In the genomic region with DNA sequence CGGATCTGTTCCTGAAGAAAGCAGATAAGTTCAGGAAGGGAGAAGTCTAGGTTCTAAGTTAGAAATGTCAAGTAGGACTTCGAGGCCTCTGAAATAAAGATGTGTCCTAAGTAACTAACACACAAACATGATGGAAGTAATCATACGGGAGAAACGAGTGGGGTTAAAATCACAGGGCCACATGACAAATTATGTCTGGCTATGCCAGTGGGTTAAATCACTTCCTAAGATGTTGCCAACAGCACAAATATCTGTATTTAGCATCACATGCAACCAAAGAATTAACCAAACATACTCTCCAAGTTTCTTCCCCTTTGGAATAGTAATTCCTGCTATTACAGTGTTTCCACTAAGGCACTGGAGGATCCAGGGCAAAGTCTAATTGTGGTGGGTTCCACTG, we compare ENCODE assay signal across 14 cellular contexts.
"Had no signal": no experiment of that assay in that cellular context is flagged by ENCODE, and none has a peak within 500 bp of the region (broad histone marks: within the 10 kb centered on the region; RNA-seq: fewer than 3 reads in every experiment).

No MANE protein-coding gene starts in this region.

- H3K27me3 ChIP-seq: upper lobe of left lung had no signal

- H3K36me3 ChIP-seq: upper lobe of left lung had no signal

- DNase-seq: activated B cell treated with CpG ODN at 0.5 μM for 24 hours; activated CD4-positive, alpha-beta memory T cell treated with anti-CD3 and anti-CD28 coated beads, Interleukin-2, amount 10 ng/mL, durations not matched to agents 7 days and 5 days; activated CD4-positive, alpha-beta T cell treated with anti-CD3 and anti-CD28 coated beads for 4 hours; activated CD8-positive, alpha-beta memory T cell treated with anti-CD3 and anti-CD28 coated beads, Interleukin-2, amount 10 ng/mL, durations not matched to agents 7 days and 5 days; activated naive CD4-positive, alpha-beta T cell treated with Interleukin-2 at 50 U/mL for 16 hours; activated naive CD8-positive, alpha-beta T cell treated with anti-CD3 and anti-CD28 coated beads, Interleukin-2, amount 10 ng/mL, durations not matched to agents 7 days and 5 days; activated T-cell treated with anti-CD3 and anti-CD28 coated beads, Interleukin-2, amount 50 U/mL, for 24 hours; amygdala; effector memory CD4-positive, alpha-beta T cell; foreskin fibroblast; retina; T-helper 1 cell; T-helper 9 cell; upper lobe of left lung had no signal

- H3K4me3 ChIP-seq: upper lobe of left lung had no signal

- H3K9me3 ChIP-seq: upper lobe of left lung had no signal
